ENCODE assay signal across 1 cellular context in genomic region chr19:40605201-40605971, GRCh38.
A peak's percentile ranks its signal among the peaks of the same experiment; 100 is the strongest.
TF ChIP-seq lines count a peak whose summit lies in the region.

No MANE protein-coding gene starts in this region.

TF ChIP-seq in HEK293, 187 proteins besides CTCF, POLR2A, EP300 and RAD21 (continued from another document and continues in another):
- TF ChIP-seq ZNF558 (tag by site-specific recombination; IDR thresholded peaks at IDR 0.05) (no peak), ZNF302 (tag by site-specific recombination; IDR thresholded peaks at IDR 0.05; ENCODE audit: low read depth) (no peak), GLIS2 (tag by site-specific recombination; IDR thresholded peaks at IDR 0.05) (peak; percentile 100), ZNF24 (tag by site-specific recombination; IDR thresholded peaks at IDR 0.05) (no peak), ZNF223 (tag by site-specific recombination; IDR thresholded peaks at IDR 0.05) (0 out of 2 replicates have a peak, but pooled peaks have one; percentile 10), ZEB2 (tag by site-specific recombination; IDR thresholded peaks at IDR 0.05) (peak; percentile 91), ZNF624 (tag by site-specific recombination; IDR thresholded peaks at IDR 0.05) (no peak), OVOL3 (tag by site-specific recombination; IDR thresholded peaks at IDR 0.05) (0 out of 2 replicates have a peak, but pooled peaks have one; percentile 8), KLF10 (tag by site-specific recombination; IDR thresholded peaks at IDR 0.05) (peak; percentile 82), ZNF837 (tag by site-specific recombination; IDR thresholded peaks at IDR 0.05) (peak; percentile 83; the same call in 1 of the 2 replicates), ZNF335 (tag by site-specific recombination; conservative IDR thresholded peaks at IDR 0.05) (peak; percentile 91), EGR2 (tag by site-specific recombination; IDR thresholded peaks at IDR 0.05; ENCODE audit: low read depth) (peak; percentile 100), ZFP37 (tag by site-specific recombination; IDR thresholded peaks at IDR 0.05) (peak; percentile 94), BCL11B (tag by site-specific recombination; IDR thresholded peaks at IDR 0.05; ENCODE audit: low read depth) (0 out of 2 replicates have a peak, but pooled peaks have one; percentile 34), ZNF138 (tag by site-specific recombination; IDR thresholded peaks at IDR 0.05; ENCODE audit: borderline replicate concordance) (no peak), ZNF248 (tag by site-specific recombination; IDR thresholded peaks at IDR 0.05) (no peak), ZNF169 (tag by site-specific recombination; IDR thresholded peaks at IDR 0.05) (0 out of 2 replicates have a peak, but pooled peaks have one; percentile 30), KLF17 (tag by site-specific recombination; IDR thresholded peaks at IDR 0.05) (peak; percentile 98), ZNF600 (tag by site-specific recombination; IDR thresholded peaks at IDR 0.05) (peak; percentile 94), ZBTB17 (tag by site-specific recombination; IDR thresholded peaks at IDR 0.05) (peak; percentile 69), ZNF571 (tag by site-specific recombination; IDR thresholded peaks at IDR 0.05) (no peak), ZBTB10 (tag by site-specific recombination; IDR thresholded peaks at IDR 0.05) (0 out of 2 replicates have a peak, but pooled peaks have one; percentile 35), ZNF280C (tag by site-specific recombination; IDR thresholded peaks at IDR 0.05) (no peak), ZNF391 (tag by site-specific recombination; IDR thresholded peaks at IDR 0.05; ENCODE audit: borderline replicate concordance, low read depth) (peak; percentile 43), ZBTB26 (tag by site-specific recombination; optimal IDR thresholded peaks at IDR 0.05) (peak; percentile 100), ZNF76 (tag by site-specific recombination; IDR thresholded peaks at IDR 0.05; ENCODE audit: borderline replicate concordance, low read depth) (peak; percentile 65), ZNF16 (tag by site-specific recombination; IDR thresholded peaks at IDR 0.05; ENCODE audit: low read depth) (no peak), PRDM10 (tag by site-specific recombination; IDR thresholded peaks at IDR 0.05) (peak; percentile 51; the same call in 1 of the 2 replicates), ZNF843 (tag by site-specific recombination; IDR thresholded peaks at IDR 0.05) (peak; percentile 59), ZNF555 (tag by site-specific recombination; conservative IDR thresholded peaks at IDR 0.05) (no peak), ZNF341 (tag by site-specific recombination; IDR thresholded peaks at IDR 0.05; ENCODE audit: low read depth) (peak; percentile 87), WT1 (tag by site-specific recombination; IDR thresholded peaks at IDR 0.05) (peak; percentile 65), OSR2 (tag by site-specific recombination; IDR thresholded peaks at IDR 0.05) (peak; percentile 99), ZNF529 (tag by site-specific recombination; IDR thresholded peaks at IDR 0.05; ENCODE audit: insufficient replicate concordance) (no peak), SP2 (tag by site-specific recombination; IDR thresholded peaks at IDR 0.05) (peak; percentile 90), ZNF501 (tag by site-specific recombination; IDR thresholded peaks at IDR 0.05) (peak; percentile 89), GLIS1 (tag by site-specific recombination; IDR thresholded peaks at IDR 0.05) (peak; percentile 99), ZNF398 (tag by site-specific recombination; IDR thresholded peaks at IDR 0.05) (peak; percentile 83), ZBTB48 (tag by site-specific recombination; IDR thresholded peaks at IDR 0.05) (peak; percentile 60; the same call in 1 of the 2 replicates), ZNF561 (tag by site-specific recombination; IDR thresholded peaks at IDR 0.05; ENCODE audit: borderline replicate concordance) (peak; percentile 96; the same call in 1 of the 2 replicates), ZNF148 (tag by site-specific recombination; IDR thresholded peaks at IDR 0.05; ENCODE audit: borderline replicate concordance) (no peak; the same call in 1 of the 2 replicates), SCRT1 (tag by site-specific recombination; IDR thresholded peaks at IDR 0.05; ENCODE audit: borderline replicate concordance) (no peak), ZXDB (tag by site-specific recombination; IDR thresholded peaks at IDR 0.05) (peak; percentile 90), GFI1B (tag by site-specific recombination; IDR thresholded peaks at IDR 0.05) (no peak), ZBTB11 (tag by site-specific recombination; conservative IDR thresholded peaks at IDR 0.05; ENCODE audit: low read depth) (peak; percentile 91), KLF8 (tag by site-specific recombination; IDR thresholded peaks at IDR 0.05) (peak; percentile 96)
